16 cellular contexts compared by ENCODE assay signal in the genomic region with DNA sequence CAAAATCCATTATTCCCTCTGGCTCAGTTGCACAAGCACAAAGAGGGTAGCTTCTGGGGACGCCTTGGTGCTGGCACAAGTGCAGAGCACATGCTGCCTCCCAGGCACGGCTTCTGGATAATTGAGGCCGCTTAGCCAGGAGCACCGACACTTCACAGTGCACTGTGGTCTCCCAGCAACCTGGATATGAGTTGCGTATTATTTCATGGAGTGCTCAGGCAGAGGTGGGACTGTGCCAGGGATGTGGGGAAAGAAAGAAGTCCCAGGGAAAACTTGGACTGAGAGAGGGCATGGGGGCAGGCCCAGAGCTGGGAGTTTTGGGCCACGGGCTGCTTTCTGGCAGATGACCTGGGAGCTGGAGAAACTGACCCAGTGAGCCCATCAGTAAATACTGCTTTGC. TPM values are rescaled to one million over a fixed set of nuclear protein-coding genes. Genes with fewer than 3 reads are reported as not detected.
A peak's percentile ranks its signal among the peaks of the same experiment; 100 is the strongest.
DNase-seq lines count a peak whose midpoint lies in the region; ATAC-seq and TF ChIP-seq lines count a peak whose summit lies in the region.
"Had no signal": no experiment of that assay in that cellular context is flagged by ENCODE, and none has a peak within 500 bp of the region (broad histone marks: within the 10 kb centered on the region; RNA-seq: fewer than 3 reads in every experiment).

No MANE protein-coding gene starts in this region.

- ATAC-seq in GM19467 (IDR thresholded peaks at IDR 0.05; ENCODE audit: unreplicated experiment) (no peak), esophagus mucosa (no peak)
- ATAC-seq: GM12878 had no signal

- no peaks in the 10 kb centered on the region for H3K9me3 ChIP-seq in hepatocyte (ENCODE audit: low read depth)
- H3K9me3 ChIP-seq in MG63, result no peaks in the 10 kb centered on the region
- H3K9me3 ChIP-seq in effector memory CD4-positive, alpha-beta T cell (ENCODE audit: control insufficient read depth, low read length), result no peaks in the 10 kb centered on the region
- H3K9me3 ChIP-seq: HAP-1, SJCRH30 had no signal

- H3K27ac ChIP-seq in hepatocyte, result peak overlapping the region; percentile 87
- no peak overlapping the region for H3K27ac ChIP-seq in effector memory CD4-positive, alpha-beta T cell (ENCODE audit: insufficient read depth, low read length, poor library complexity, severe bottlenecking)
- H3K27ac ChIP-seq: SJCRH30 had no signal

- peak overlapping the region; percentile 21 for H3K4me2 ChIP-seq in hepatocyte

- no peak for TF ChIP-seq CTCF in hepatocyte (IDR thresholded peaks at IDR 0.05; ENCODE audit: poor library complexity)

- DNase-seq in C1 segment of cervical spinal cord (lab: John Stamatoyannopoulos, UW) (peak in 9 of 14 donors; percentile 27 to 74 (median 39)), cerebellar cortex (ENCODE audit: low spot score) (peak; percentile 37), hepatocyte (ENCODE audit: low spot score) (no peak), posterior cingulate gyrus (peak in 8 of 10 donors; percentile 32 to 90 (median 64)), MG63 (no peak)
- DNase-seq in effector memory CD4-positive, alpha-beta T cell, result no peak
- DNase-seq: ACHN; activated naive CD8-positive, alpha-beta T cell treated with anti-CD3 and anti-CD28 coated beads, Interleukin-2, amount 10 ng/mL, durations not matched to agents 7 days and 5 days; DMS 273 treated with DMSO at 0.1 percent for 48 hours; NCI-H1105; SJCRH30 had no signal

- H4K20me1 ChIP-seq in hepatocyte (ENCODE audit: insufficient read depth, poor library complexity, severe bottlenecking), result peaks cover 61% of the 10 kb centered on the region

- no peaks in the 10 kb centered on the region for H3K9me2 ChIP-seq in hepatocyte (replicated peaks; ENCODE audit: insufficient read depth)

- peaks cover 33% of the 10 kb centered on the region for H3K4me1 ChIP-seq in hepatocyte (ENCODE audit: insufficient read depth)
- no peaks in the 10 kb centered on the region for H3K4me1 ChIP-seq in effector memory CD4-positive, alpha-beta T cell (ENCODE audit: control insufficient read depth, insufficient read depth, low read length, poor library complexity, severe bottlenecking)
- H3K4me1 ChIP-seq: HAP-1 had no signal

- 88% methylated on average over 6 of the region's 6 CpGs for WGBS in hepatocyte (ENCODE audit: low lambda C conversion rate, missing lambda C conversion rate)

- H3K36me3 ChIP-seq in hepatocyte (replicated peaks; ENCODE audit: insufficient read depth, low read depth) (no peaks in the 10 kb centered on the region), MG63 (peaks cover 6% of the 10 kb centered on the region; the same call in 1 of the 2 replicates)
- H3K36me3 ChIP-seq in effector memory CD4-positive, alpha-beta T cell (ENCODE audit: control insufficient read depth, insufficient read depth, low read length), result peaks cover 42% of the 10 kb centered on the region

- no peak overlapping the region for H3K4me3 ChIP-seq in hepatocyte
- H3K4me3 ChIP-seq in MG63, result no peak overlapping the region
- no peak overlapping the region for H3K4me3 ChIP-seq in effector memory CD4-positive, alpha-beta T cell (ENCODE audit: insufficient read depth, low read depth, low read length, poor library complexity, severe bottlenecking)
- H3K4me3 ChIP-seq: GM12878, HAP-1, SJCRH30, skin epidermis had no signal

- intact Hi-C loops in posterior cingulate gyrus (cut with DNase I), result no loop called here

- H3K79me2 ChIP-seq in hepatocyte, result peaks cover 88% of the 10 kb centered on the region

- H3K27me3 ChIP-seq in hepatocyte, result no peaks in the 10 kb centered on the region
- no peaks in the 10 kb centered on the region for H3K27me3 ChIP-seq in MG63
- no peaks in the 10 kb centered on the region for H3K27me3 ChIP-seq in effector memory CD4-positive, alpha-beta T cell (replicated peaks; ENCODE audit: control insufficient read depth, insufficient read depth, low read length, poor library complexity, severe bottlenecking)
- H3K27me3 ChIP-seq: SJCRH30 had no signal

- no peak overlapping the region for H2AFZ ChIP-seq in hepatocyte

RNA-seq across cellular contexts. Expression of a gene that starts 37.5 kb away (rescaled TPM):
- total RNA-seq in hepatocyte (80.1 and 202 TPM in 2 replicates), esophagus mucosa (132 TPM)
- 91.7 and 123 TPM in 2 replicates for polyA plus RNA-seq in hepatocyte
- total RNA-seq in MG63 (2014; rRNA removed; shearing (Covaris generic); ENCODE audit: low replicate concordance), result 139 and 143 TPM in 2 replicates

Comparison
In these comparisons a context has a peak if more than half of its experiments do, and no peak if none do; other contexts are left out.
1. DNase-seq: peak in C1 segment of cervical spinal cord (9 of 14), cerebellar cortex (single experiment) and posterior cingulate gyrus (8 of 10); none in hepatocyte (single experiment), MG63 (single experiment) and effector memory CD4-positive, alpha-beta T cell (0 of 3).